ENCODE assay signal across 10 cellular contexts in genomic region chr20:36483919-36484808, GRCh38. TPM values are rescaled to one million over a fixed set of nuclear protein-coding genes. Genes with fewer than 3 reads are reported as not detected.
DNase-seq lines count a peak whose midpoint lies in the region; ATAC-seq and TF ChIP-seq lines count a peak whose summit lies in the region.
"Had no signal": no experiment of that assay in that cellular context is flagged by ENCODE, and none has a peak within 500 bp of the region (broad histone marks: within the 10 kb centered on the region; RNA-seq: fewer than 3 reads in every experiment).

No MANE protein-coding gene starts in this region.

- ATAC-seq in HG03139 (IDR thresholded peaks at IDR 0.05; ENCODE audit: unreplicated experiment): no peak
- ATAC-seq: natural killer cell had no signal

- peaks cover 30% of the 10 kb centered on the region for H3K4me1 ChIP-seq in mesenchymal stem cell (ENCODE audit: control insufficient read depth, insufficient read depth, low read depth, low read length)
- no peaks in the 10 kb centered on the region for H3K4me1 ChIP-seq in CD8-positive, alpha-beta memory T cell (ENCODE audit: insufficient read depth, low read length)

- H3K36me3 Mint-ChIP-seq in MCF 10A (ENCODE audit: insufficient read depth, unreplicated experiment) (peaks cover 7% of the 10 kb centered on the region), endothelial cell (ENCODE audit: low read depth, unreplicated experiment) (peaks cover 17% of the 10 kb centered on the region)
- peaks cover 0 to 14% (median 0%) of the 10 kb centered on the region in 3 donors for H3K36me3 Mint-ChIP-seq in CD8-positive, alpha-beta memory T cell
- H3K36me3 Mint-ChIP-seq: natural killer cell had no signal

- peak overlapping the region; percentile 21 for H3K9ac ChIP-seq in mesenchymal stem cell (ENCODE audit: low read length)

- intact Hi-C loops in MCF 10A (cut with micrococcal nuclease): no loop called here

- peak; percentile 97 for DNase-seq in M059J (ENCODE audit: low read depth)
- peak; percentile 56 for DNase-seq in MCF 10A (ENCODE audit: unreplicated experiment)
- peak; percentile 77 for DNase-seq in mesenchymal stem cell
- DNase-seq in endothelial cell (ENCODE audit: low spot score): no peak
- no peak for DNase-seq in activated CD8-positive, alpha-beta memory T cell treated with anti-CD3 and anti-CD28 coated beads for 24 hours
- DNase-seq in CD8-positive, alpha-beta memory T cell: no peak
- DNase-seq: natural killer cell had no signal

- H3K4me3 Mint-ChIP-seq in MCF 10A (ENCODE audit: unreplicated experiment): no peak overlapping the region
- no peak overlapping the region for H3K4me3 Mint-ChIP-seq in endothelial cell (ENCODE audit: unreplicated experiment)
- no peak overlapping the region for H3K4me3 Mint-ChIP-seq in CD8-positive, alpha-beta memory T cell
- H3K4me3 Mint-ChIP-seq: natural killer cell had no signal

- H4K8ac ChIP-seq in mesenchymal stem cell (ENCODE audit: low read length): peak overlapping the region; percentile 32

- H3K36me3 ChIP-seq in mesenchymal stem cell (ENCODE audit: control insufficient read depth in 1 of 2, insufficient read depth in 2 of 2, low read depth in 1 of 2, low read length in 2 of 2): peaks cover 3 to 15% of the 10 kb centered on the region in 2 experiments
- peaks cover 3% of the 10 kb centered on the region for H3K36me3 ChIP-seq in CD8-positive, alpha-beta memory T cell (ENCODE audit: insufficient read depth, low read length)

- TF ChIP-seq CTCF in C4-2B (conservative IDR thresholded peaks at IDR 0.05) (no peak), MCF 10A (IDR thresholded peaks at IDR 0.05; ENCODE audit: unreplicated experiment) (no peak), endothelial cell (IDR thresholded peaks at IDR 0.05; ENCODE audit: unreplicated experiment) (no peak)

- no peak overlapping the region for H3K4me3 ChIP-seq in mesenchymal stem cell (ENCODE audit: insufficient read depth in 1 of 2, low read depth in 1 of 2, low read length in 2 of 2)
- H3K4me3 ChIP-seq in CD8-positive, alpha-beta memory T cell (ENCODE audit: low read length): no peak overlapping the region

- 49% methylated on average over 5 of the region's 8 CpGs for WGBS in mesenchymal stem cell

- BruUV-seq in MCF 10A (replicated peaks; lab: Mats Ljungman, UMichigan): no TSS peak

- peak overlapping the region in 1 of 2 experiments; percentile 48 for H3K18ac ChIP-seq in mesenchymal stem cell (ENCODE audit: low read depth in 1 of 2, low read length in 2 of 2)

- no peaks in the 10 kb centered on the region for H3K9me3 ChIP-seq in mesenchymal stem cell (ENCODE audit: control insufficient read depth, low read length)
- H3K9me3 ChIP-seq in CD8-positive, alpha-beta memory T cell (ENCODE audit: low read length): no peaks in the 10 kb centered on the region

- H3K27ac Mint-ChIP-seq in MCF 10A (ENCODE audit: low read depth, unreplicated experiment): peak overlapping the region; percentile 63
- no peak overlapping the region for H3K27ac Mint-ChIP-seq in endothelial cell (ENCODE audit: unreplicated experiment)
- H3K27ac Mint-ChIP-seq in CD8-positive, alpha-beta memory T cell: peak overlapping the region in 1 of 8 donors; percentile 42
- H3K27ac Mint-ChIP-seq: natural killer cell had no signal

- H3K27ac ChIP-seq in C4-2B: peak overlapping the region; percentile 85
- H3K27ac ChIP-seq in mesenchymal stem cell (ENCODE audit: low read length, poor library complexity, severe bottlenecking): peak overlapping the region; percentile 49
- H3K27ac ChIP-seq in CD8-positive, alpha-beta memory T cell (ENCODE audit: low read depth, low read length): no peak overlapping the region
- H3K27ac ChIP-seq: HL-60 had no signal

- POLR2A ChIA-PET in MCF 10A (lab: Yijun Ruan, JAX): interaction anchor here (0.7 to 1.0 kb wide), 3 partner anchors 8 to 19 kb away, joined by 3 to 5 read pairs (median 3); no protein-coding TSS in a partner anchor
- POLR2A ChIA-PET in CD8-positive, alpha-beta memory T cell (lab: Charles Lee): no interaction called here

- no peak overlapping the region for H2AFZ ChIP-seq in mesenchymal stem cell (ENCODE audit: low read depth, low read length)

- no peak overlapping the region for H2BK15ac ChIP-seq in mesenchymal stem cell (ENCODE audit: low read depth, poor library complexity, severe bottlenecking)

- no peaks in the 10 kb centered on the region for H3K9me3 Mint-ChIP-seq in MCF 10A (ENCODE audit: unreplicated experiment)
- no peaks in the 10 kb centered on the region for H3K9me3 Mint-ChIP-seq in endothelial cell (ENCODE audit: unreplicated experiment)
- no peaks in the 10 kb centered on the region for H3K9me3 Mint-ChIP-seq in CD8-positive, alpha-beta memory T cell
- H3K9me3 Mint-ChIP-seq: natural killer cell had no signal

- peak overlapping the region; percentile 3 for H2AK5ac ChIP-seq in mesenchymal stem cell (ENCODE audit: low read length, severe bottlenecking)

- H4K91ac ChIP-seq in mesenchymal stem cell (ENCODE audit: low read length): no peak overlapping the region

- H2BK12ac ChIP-seq in mesenchymal stem cell (ENCODE audit: low read length in 2 of 2): no peak overlapping the region

- no peaks in the 10 kb centered on the region for H3K27me3 ChIP-seq in mesenchymal stem cell (ENCODE audit: control insufficient read depth in 1 of 2, insufficient read depth in 1 of 2, low read length in 2 of 2)
- no peaks in the 10 kb centered on the region for H3K27me3 ChIP-seq in CD8-positive, alpha-beta memory T cell (ENCODE audit: insufficient read depth, low read length, poor library complexity, severe bottlenecking)

- H2BK120ac ChIP-seq in mesenchymal stem cell (ENCODE audit: low read depth, low read length): no peak overlapping the region

- no peaks in the 10 kb centered on the region for H3K79me1 ChIP-seq in mesenchymal stem cell (replicated peaks; ENCODE audit: low read length, poor library complexity, severe bottlenecking)

- no peaks in the 10 kb centered on the region for H3K27me3 Mint-ChIP-seq in MCF 10A (ENCODE audit: insufficient read depth, unreplicated experiment)
- peaks cover 9% of the 10 kb centered on the region for H3K27me3 Mint-ChIP-seq in endothelial cell (ENCODE audit: unreplicated experiment)
- no peaks in the 10 kb centered on the region for H3K27me3 Mint-ChIP-seq in CD8-positive, alpha-beta memory T cell

- H3K4me2 ChIP-seq in mesenchymal stem cell (ENCODE audit: low read length, poor library complexity, severe bottlenecking): no peak overlapping the region

- H3K4ac ChIP-seq in mesenchymal stem cell (ENCODE audit: low read depth in 1 of 2, low read length in 2 of 2): peak overlapping the region in 1 of 2 experiments; percentile 70

- CTCF ChIA-PET in MCF 10A (lab: Yijun Ruan, JAX): interaction anchor here (0.6 to 1.5 kb wide), 4 partner anchors 35 to 1339 kb away, joined by 3 to 6 read pairs (median 4); no protein-coding TSS in a partner anchor
- CTCF ChIA-PET in CD8-positive, alpha-beta memory T cell (lab: Charles Lee): no interaction called here

- peaks cover 27% of the 10 kb centered on the region for H3K4me1 Mint-ChIP-seq in MCF 10A (ENCODE audit: insufficient read depth, unreplicated experiment)
- peaks cover 57% of the 10 kb centered on the region for H3K4me1 Mint-ChIP-seq in endothelial cell (ENCODE audit: unreplicated experiment)
- H3K4me1 Mint-ChIP-seq in CD8-positive, alpha-beta memory T cell: peaks cover 21 to 50% (median 23%) of the 10 kb centered on the region in 3 donors

- H2BK5ac ChIP-seq in mesenchymal stem cell (ENCODE audit: low read depth, low read length, poor library complexity, severe bottlenecking): no peak overlapping the region

- peak overlapping the region in 1 of 2 experiments; percentile 18 for H3K14ac ChIP-seq in mesenchymal stem cell (ENCODE audit: low read length in 2 of 2)

- no peak overlapping the region for H3K23ac ChIP-seq in mesenchymal stem cell (ENCODE audit: low read length in 2 of 2)

RNA-seq across cellular contexts. Expression of gene MYL9, which starts 57.2 kb away (rescaled TPM):
- 29.0 and 39.2 TPM in 2 replicates for total RNA-seq in M059J (2014; rRNA removed; shearing (Covaris generic))
- total RNA-seq in MCF 10A (2022) (4.3 and 7.9 TPM in 2 replicates), endothelial cell (ENCODE audit: unreplicated experiment) (128 TPM)
- 959 TPM for polyA plus RNA-seq in mesenchymal stem cell (2013, experiment 1 of 2)
- 955 TPM for polyA plus RNA-seq in mesenchymal stem cell (2013, experiment 2 of 2)
- not detected for total RNA-seq in CD8-positive, alpha-beta memory T cell
- not detected for polyA plus RNA-seq in CD8-positive, alpha-beta memory T cell

Comparison
In these comparisons a context has a peak if more than half of its experiments do, and no peak if none do; other contexts are left out.
1. DNase-seq: peak in M059J (single experiment), MCF 10A (single experiment) and mesenchymal stem cell (single experiment); none in endothelial cell (single experiment), activated CD8-positive, alpha-beta memory T cell treated with anti-CD3 and anti-CD28 coated beads for 24 hours (single experiment) and CD8-positive, alpha-beta memory T cell (0 of 5).